9 cellular contexts compared by ENCODE assay signal in the genomic region with DNA sequence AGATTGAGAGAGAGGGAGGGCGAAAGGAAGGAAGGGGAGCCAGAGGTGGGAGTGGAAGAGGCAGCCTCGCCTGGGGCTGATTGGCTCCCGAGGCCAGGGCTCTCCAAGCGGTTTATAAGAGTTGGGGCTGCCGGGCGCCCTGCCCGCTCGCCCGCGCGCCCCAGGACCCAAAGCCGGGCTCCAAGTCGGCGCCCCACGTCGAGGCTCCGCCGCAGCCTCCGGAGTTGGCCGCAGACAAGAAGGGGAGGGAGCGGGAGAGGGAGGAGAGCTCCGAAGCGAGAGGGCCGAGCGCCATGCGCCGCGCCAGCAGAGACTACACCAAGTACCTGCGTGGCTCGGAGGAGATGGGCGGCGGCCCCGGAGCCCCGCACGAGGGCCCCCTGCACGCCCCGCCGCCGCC. TPM values are rescaled to one million over a fixed set of nuclear protein-coding genes. Genes with fewer than 3 reads are reported as not detected.
DNase-seq lines count a peak whose midpoint lies in the region; ATAC-seq, FAIRE-seq and TF ChIP-seq lines count a peak whose summit lies in the region.
"Had no signal": no experiment of that assay in that cellular context is flagged by ENCODE, and none has a peak within 500 bp of the region (broad histone marks: within the 10 kb centered on the region; RNA-seq: fewer than 3 reads in every experiment).

A gene with protein sequence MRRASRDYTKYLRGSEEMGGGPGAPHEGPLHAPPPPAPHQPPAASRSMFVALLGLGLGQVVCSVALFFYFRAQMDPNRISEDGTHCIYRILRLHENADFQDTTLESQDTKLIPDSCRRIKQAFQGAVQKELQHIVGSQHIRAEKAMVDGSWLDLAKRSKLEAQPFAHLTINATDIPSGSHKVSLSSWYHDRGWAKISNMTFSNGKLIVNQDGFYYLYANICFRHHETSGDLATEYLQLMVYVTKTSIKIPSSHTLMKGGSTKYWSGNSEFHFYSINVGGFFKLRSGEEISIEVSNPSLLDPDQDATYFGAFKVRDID (plus strand): TSS at position 142 of the 400 bp plus-strand sequence. CDS start 152 bp downstream, at position 294.

- TF ChIP-seq POLR2A in GM12892 (IDR thresholded peaks at IDR 0.05; ENCODE audit: low read depth, low read length) (peak; percentile 75; the same call in 1 of the 2 replicates), sigmoid colon (IDR thresholded peaks at IDR 0.05) (no peak)

- H3K36me3 ChIP-seq in H7 (replicated peaks; ENCODE audit: control insufficient read depth, insufficient read depth, low read length): no peaks in the 10 kb centered on the region
- H3K36me3 ChIP-seq in sigmoid colon: no peaks in the 10 kb centered on the region

- peak; percentile 64 for ATAC-seq in WTC11

- no peak for TF ChIP-seq EP300 in sigmoid colon (IDR thresholded peaks at IDR 0.05)

- no peak for TF ChIP-seq CTCF in WTC11 (IDR thresholded peaks at IDR 0.05)
- TF ChIP-seq CTCF in fibroblast of pulmonary artery (IDR thresholded peaks at IDR 0.05; ENCODE audit: low read length, missing control alignments): no peak
- no peak for TF ChIP-seq CTCF in sigmoid colon (IDR thresholded peaks at IDR 0.05)

- POLR2A ChIA-PET in WTC11 (lab: Charles Lee): no interaction called here

- intact Hi-C loops in sigmoid colon (cut with DNase I): no loop called here

- H3K4me3 ChIP-seq in H7 (ENCODE audit: insufficient read depth, low read depth, low read length): peak within 1 kb of the TSS; percentile 67
- H3K4me3 ChIP-seq in fibroblast of pulmonary artery (replicated peaks; ENCODE audit: low read depth, low read length): peak within 1 kb of the TSS; percentile 41
- peak within 1 kb of the TSS in 3 of 4 donors; percentile 24 to 41 (median 39) for H3K4me3 ChIP-seq in sigmoid colon

- peaks cover 52% of the 10 kb centered on the region for H3K4me1 Mint-ChIP-seq in WTC11

- H3K9me3 ChIP-seq in sigmoid colon: no peaks in the 10 kb centered on the region

- H3K27ac ChIP-seq in sigmoid colon: no peak within 1 kb of the TSS

- H3K4me1 ChIP-seq in sigmoid colon: peaks cover 0 to 16% (median 14%) of the 10 kb centered on the region in 4 donors

- peaks cover 23% of the 10 kb centered on the region for H3K9me3 Mint-ChIP-seq in WTC11

- H3K4me3 Mint-ChIP-seq in WTC11: peak within 1 kb of the TSS; percentile 83

- DNase-seq in GM12892 (ENCODE audit: insufficient read length) (peak; percentile 40), H7 (peak; percentile 87), WTC11 (ENCODE audit: low spot score) (peak; percentile 62), fibroblast of pulmonary artery (ENCODE audit: low read depth) (no peak), sigmoid colon (no peak), NCI-H2029 treated with DMSO at 0.1 percent for 48 hours (lab: John Stamatoyannopoulos, UW) (no peak), NCI-H1436 treated with DMSO at 0.1 percent for 48 hours (lab: John Stamatoyannopoulos, UW) (no peak), NOMO-1 treated with DMSO at 0.1 percent for 48 hours (lab: John Stamatoyannopoulos, UW; ENCODE audit: unreplicated experiment) (no peak)

- H3K27me3 ChIP-seq in H7 (ENCODE audit: control insufficient read depth, insufficient read depth, low read length) (peaks cover 20% of the 10 kb centered on the region), sigmoid colon (peaks cover 14 to 35% (median 27%) of the 10 kb centered on the region in 3 donors)

- H3K36me3 Mint-ChIP-seq in WTC11: peaks cover 23% of the 10 kb centered on the region

- FAIRE-seq in GM12892 (lab: Jason Lieb, UNC): peak; percentile 88
- FAIRE-seq: islet of Langerhans had no signal

- WGBS in sigmoid colon, 2 donors: 4 to 5% methylated on average over 39 of the region's 39 CpGs

- no peak within 1 kb of the TSS for H3K27ac Mint-ChIP-seq in WTC11

- peaks cover 32% of the 10 kb centered on the region for H3K27me3 Mint-ChIP-seq in WTC11 (ENCODE audit: low read depth)

- CTCF ChIA-PET in WTC11 (lab: Charles Lee): interaction anchor here (0.9 to 1.3 kb wide), 2 partner anchors 20 to 240 kb away, joined by 3 read pairs; no protein-coding TSS in a partner anchor

TF ChIP-seq in WTC11, 78 proteins besides CTCF, POLR2A, EP300 and RAD21 (continues in another document):
- TF ChIP-seq, protein P1, sequence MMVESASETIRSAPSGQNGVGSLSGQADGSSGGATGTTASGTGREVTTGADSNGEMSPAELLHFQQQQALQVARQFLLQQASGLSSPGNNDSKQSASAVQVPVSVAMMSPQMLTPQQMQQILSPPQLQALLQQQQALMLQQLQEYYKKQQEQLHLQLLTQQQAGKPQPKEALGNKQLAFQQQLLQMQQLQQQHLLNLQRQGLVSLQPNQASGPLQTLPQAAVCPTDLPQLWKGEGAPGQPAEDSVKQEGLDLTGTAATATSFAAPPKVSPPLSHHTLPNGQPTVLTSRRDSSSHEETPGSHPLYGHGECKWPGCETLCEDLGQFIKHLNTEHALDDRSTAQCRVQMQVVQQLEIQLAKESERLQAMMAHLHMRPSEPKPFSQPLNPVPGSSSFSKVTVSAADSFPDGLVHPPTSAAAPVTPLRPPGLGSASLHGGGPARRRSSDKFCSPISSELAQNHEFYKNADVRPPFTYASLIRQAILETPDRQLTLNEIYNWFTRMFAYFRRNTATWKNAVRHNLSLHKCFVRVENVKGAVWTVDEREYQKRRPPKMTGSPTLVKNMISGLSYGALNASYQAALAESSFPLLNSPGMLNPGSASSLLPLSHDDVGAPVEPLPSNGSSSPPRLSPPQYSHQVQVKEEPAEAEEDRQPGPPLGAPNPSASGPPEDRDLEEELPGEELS (CRISPR knock-in tag; IDR thresholded peaks at IDR 0.05): no peak
- TF ChIP-seq ELF4 (CRISPR knock-in tag; IDR thresholded peaks at IDR 0.05; ENCODE audit: low read depth) (no peak), ZNF121 (CRISPR knock-in tag; IDR thresholded peaks at IDR 0.05) (no peak), JUN (CRISPR knock-in tag; IDR thresholded peaks at IDR 0.05) (no peak), FOXP1 (CRISPR knock-in tag; IDR thresholded peaks at IDR 0.05; ENCODE audit: borderline replicate concordance) (0 out of 2 replicates have a peak, but pooled peaks have one; percentile 25), MYBL2 (CRISPR knock-in tag; IDR thresholded peaks at IDR 0.05) (0 out of 2 replicates have a peak, but pooled peaks have one; percentile 34), TEAD1 (CRISPR knock-in tag; IDR thresholded peaks at IDR 0.05) (no peak), ZNF317 (CRISPR knock-in tag; IDR thresholded peaks at IDR 0.05; ENCODE audit: borderline replicate concordance, low read depth) (no peak)
- TF ChIP-seq, protein P2, sequence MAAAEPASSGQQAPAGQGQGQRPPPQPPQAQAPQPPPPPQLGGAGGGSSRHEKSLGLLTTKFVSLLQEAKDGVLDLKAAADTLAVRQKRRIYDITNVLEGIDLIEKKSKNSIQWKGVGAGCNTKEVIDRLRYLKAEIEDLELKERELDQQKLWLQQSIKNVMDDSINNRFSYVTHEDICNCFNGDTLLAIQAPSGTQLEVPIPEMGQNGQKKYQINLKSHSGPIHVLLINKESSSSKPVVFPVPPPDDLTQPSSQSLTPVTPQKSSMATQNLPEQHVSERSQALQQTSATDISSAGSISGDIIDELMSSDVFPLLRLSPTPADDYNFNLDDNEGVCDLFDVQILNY (CRISPR knock-in tag; IDR thresholded peaks at IDR 0.05): peak; percentile 38; the same call in 1 of the 2 replicates
- TF ChIP-seq, protein P3, sequence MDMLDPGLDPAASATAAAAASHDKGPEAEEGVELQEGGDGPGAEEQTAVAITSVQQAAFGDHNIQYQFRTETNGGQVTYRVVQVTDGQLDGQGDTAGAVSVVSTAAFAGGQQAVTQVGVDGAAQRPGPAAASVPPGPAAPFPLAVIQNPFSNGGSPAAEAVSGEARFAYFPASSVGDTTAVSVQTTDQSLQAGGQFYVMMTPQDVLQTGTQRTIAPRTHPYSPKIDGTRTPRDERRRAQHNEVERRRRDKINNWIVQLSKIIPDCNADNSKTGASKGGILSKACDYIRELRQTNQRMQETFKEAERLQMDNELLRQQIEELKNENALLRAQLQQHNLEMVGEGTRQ (CRISPR knock-in tag; IDR thresholded peaks at IDR 0.05): no peak
- TF ChIP-seq, protein P4, sequence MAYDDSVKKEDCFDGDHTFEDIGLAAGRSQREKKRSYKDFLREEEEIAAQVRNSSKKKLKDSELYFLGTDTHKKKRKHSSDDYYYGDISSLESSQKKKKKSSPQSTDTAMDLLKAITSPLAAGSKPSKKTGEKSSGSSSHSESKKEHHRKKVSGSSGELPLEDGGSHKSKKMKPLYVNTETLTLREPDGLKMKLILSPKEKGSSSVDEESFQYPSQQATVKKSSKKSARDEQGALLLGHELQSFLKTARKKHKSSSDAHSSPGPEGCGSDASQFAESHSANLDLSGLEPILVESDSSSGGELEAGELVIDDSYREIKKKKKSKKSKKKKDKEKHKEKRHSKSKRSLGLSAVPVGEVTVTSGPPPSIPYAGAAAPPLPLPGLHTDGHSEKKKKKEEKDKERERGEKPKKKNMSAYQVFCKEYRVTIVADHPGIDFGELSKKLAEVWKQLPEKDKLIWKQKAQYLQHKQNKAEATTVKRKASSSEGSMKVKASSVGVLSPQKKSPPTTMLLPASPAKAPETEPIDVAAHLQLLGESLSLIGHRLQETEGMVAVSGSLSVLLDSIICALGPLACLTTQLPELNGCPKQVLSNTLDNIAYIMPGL (CRISPR knock-in tag; IDR thresholded peaks at IDR 0.05): peak; percentile 23; the same call in 1 of the 2 replicates
- TF ChIP-seq, protein P5, sequence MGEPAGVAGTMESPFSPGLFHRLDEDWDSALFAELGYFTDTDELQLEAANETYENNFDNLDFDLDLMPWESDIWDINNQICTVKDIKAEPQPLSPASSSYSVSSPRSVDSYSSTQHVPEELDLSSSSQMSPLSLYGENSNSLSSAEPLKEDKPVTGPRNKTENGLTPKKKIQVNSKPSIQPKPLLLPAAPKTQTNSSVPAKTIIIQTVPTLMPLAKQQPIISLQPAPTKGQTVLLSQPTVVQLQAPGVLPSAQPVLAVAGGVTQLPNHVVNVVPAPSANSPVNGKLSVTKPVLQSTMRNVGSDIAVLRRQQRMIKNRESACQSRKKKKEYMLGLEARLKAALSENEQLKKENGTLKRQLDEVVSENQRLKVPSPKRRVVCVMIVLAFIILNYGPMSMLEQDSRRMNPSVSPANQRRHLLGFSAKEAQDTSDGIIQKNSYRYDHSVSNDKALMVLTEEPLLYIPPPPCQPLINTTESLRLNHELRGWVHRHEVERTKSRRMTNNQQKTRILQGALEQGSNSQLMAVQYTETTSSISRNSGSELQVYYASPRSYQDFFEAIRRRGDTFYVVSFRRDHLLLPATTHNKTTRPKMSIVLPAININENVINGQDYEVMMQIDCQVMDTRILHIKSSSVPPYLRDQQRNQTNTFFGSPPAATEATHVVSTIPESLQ (CRISPR knock-in tag; IDR thresholded peaks at IDR 0.05): no peak

RNA-seq across cellular contexts. Expression of the gene that starts here (rescaled TPM):
- polyA plus RNA-seq in GM12892 (2012; ENCODE audit: missing spikeins): 41.3 TPM
- 0.90 and 2.6 TPM in 2 replicates for total RNA-seq in H7 (2014; rRNA removed; shearing (Covaris generic))
- total RNA-seq in WTC11 (2021): 6.1 to 6.9 TPM (median 6.6 TPM) in 3 replicates
- total RNA-seq in sigmoid colon: not detected
- 1 to 10 TPM in 1 of 3 donors, not detected in 2; 1.8 TPM for polyA plus RNA-seq in sigmoid colon

Comparison
In these comparisons a context has a peak if more than half of its experiments do, and no peak if none do; other contexts are left out.
1. DNase-seq: peak in GM12892 (single experiment), H7 (single experiment) and WTC11 (single experiment); none in fibroblast of pulmonary artery (single experiment), sigmoid colon (single experiment), NCI-H2029 treated with DMSO at 0.1 percent for 48 hours (single experiment), NCI-H1436 treated with DMSO at 0.1 percent for 48 hours (single experiment) and NOMO-1 treated with DMSO at 0.1 percent for 48 hours (single experiment).
2. Peak in every context shown above with its lines, with median percentiles within 50 percentile points of each other: H3K4me3 ChIP-seq.